ENCODE assay signal across 9 cellular contexts in the genomic region with DNA sequence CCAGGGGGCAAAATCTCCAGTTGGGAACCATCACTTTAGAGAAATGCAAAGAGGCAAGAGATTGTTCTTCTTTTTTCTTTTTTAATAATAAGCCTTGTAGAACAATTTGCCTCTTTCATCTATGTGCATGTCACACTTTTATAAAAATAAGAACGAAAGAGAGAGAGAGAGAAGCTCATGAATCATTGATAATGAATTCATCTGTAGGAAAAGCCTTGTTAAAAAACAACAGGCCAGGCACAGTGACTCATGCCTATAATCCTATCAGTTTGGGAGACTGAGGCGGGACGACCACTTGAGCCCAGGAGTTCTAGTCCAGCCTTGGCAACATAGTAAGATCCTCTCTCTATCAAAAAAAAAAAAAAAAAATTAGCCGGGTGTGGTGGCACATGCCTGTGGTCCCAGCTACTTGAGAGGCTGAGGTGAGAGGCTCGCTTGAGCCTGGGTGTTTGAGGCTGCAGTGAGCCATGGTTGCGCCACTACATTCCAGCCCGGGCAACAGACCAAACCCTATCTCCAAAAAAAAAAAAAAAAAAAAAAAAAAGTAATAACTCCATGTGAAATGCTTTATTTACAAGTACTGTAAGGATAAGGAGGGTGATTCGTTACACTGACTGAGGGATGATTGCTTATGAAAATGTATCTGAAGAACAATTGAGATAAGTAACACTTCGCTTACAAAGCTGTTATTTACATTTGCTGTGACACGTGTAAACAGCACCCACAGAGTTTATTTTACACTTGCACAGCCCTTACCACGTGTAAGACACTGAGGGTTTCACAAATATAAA. TPM values are rescaled to one million over a fixed set of nuclear protein-coding genes. Genes with fewer than 3 reads are reported as not detected.
DNase-seq lines count a peak whose midpoint lies in the region; ATAC-seq and TF ChIP-seq lines count a peak whose summit lies in the region.
"Had no signal": no experiment of that assay in that cellular context is flagged by ENCODE, and none has a peak within 500 bp of the region (broad histone marks: within the 10 kb centered on the region; RNA-seq: fewer than 3 reads in every experiment).

No MANE protein-coding gene starts in this region.

- no peaks in the 10 kb centered on the region for H3K36me3 ChIP-seq in H7 (replicated peaks; ENCODE audit: control insufficient read depth, insufficient read depth, low read length)

- no peak for ATAC-seq in GM21367 (IDR thresholded peaks at IDR 0.05; ENCODE audit: unreplicated experiment)

- H3K4me3 ChIP-seq in fibroblast of villous mesenchyme (ENCODE audit: low read depth, low read length) (no peak overlapping the region), H7 (ENCODE audit: insufficient read depth, low read depth, low read length) (no peak overlapping the region)

- peak; percentile 80 for DNase-seq in Daoy (ENCODE audit: low read depth)
- peak; percentile 78 for DNase-seq in T1000 (lab: John Stamatoyannopoulos, UW)
- DNase-seq in fibroblast of villous mesenchyme (ENCODE audit: low read depth): peak; percentile 94
- peak; percentile 87 for DNase-seq in renal cortical epithelial cell (ENCODE audit: low read depth)
- DNase-seq in NCI-H82 (lab: John Stamatoyannopoulos, UW): no peak
- no peak for DNase-seq in 8988T
- no peak for DNase-seq in H7
- DNase-seq: activated effector memory CD4-positive, alpha-beta T cell treated with Interleukin-2 at 50 U/mL for 16 hours had no signal

- H3K27me3 ChIP-seq in H7 (ENCODE audit: control insufficient read depth, insufficient read depth, low read length): no peaks in the 10 kb centered on the region

- no peak for TF ChIP-seq CTCF in fibroblast of villous mesenchyme (IDR thresholded peaks at IDR 0.05; ENCODE audit: insufficient read depth, low read depth, low read length)

RNA-seq across cellular contexts. Expression of gene CCN5, which starts 6.0 kb away (rescaled TPM):
- not detected in 2 replicates for total RNA-seq in Daoy (2014; rRNA removed; shearing (Covaris generic))
- total RNA-seq in fibroblast of villous mesenchyme (0.32 and 1.7 TPM in 2 replicates), renal cortical epithelial cell (0.10 TPM in 1 of 2 replicates, not detected in the other)
- total RNA-seq in H7 (2014; rRNA removed; shearing (Covaris generic)): not detected in 2 replicates

RNA-seq across cellular contexts. Expression of gene KCNK15, which starts 24.5 kb away (rescaled TPM):
- 1.3 TPM in 1 of 2 replicates, not detected in the other for total RNA-seq in Daoy (2014; rRNA removed; shearing (Covaris generic))
- 0.32 and 1.7 TPM in 2 replicates for total RNA-seq in fibroblast of villous mesenchyme
- 2.1 and 4.6 TPM in 2 replicates for total RNA-seq in renal cortical epithelial cell
- 0.14 TPM in 1 of 2 replicates, not detected in the other for total RNA-seq in H7 (2014; rRNA removed; shearing (Covaris generic))

Comparison
In these comparisons a context has a peak if more than half of its experiments do, and no peak if none do; other contexts are left out.
1. DNase-seq: peak in Daoy (single experiment), T1000 (single experiment), fibroblast of villous mesenchyme (single experiment) and renal cortical epithelial cell (single experiment); none in NCI-H82 (single experiment), 8988T (single experiment) and H7 (single experiment).